ENCODE assay signal across 34 cellular contexts in genomic region chr17:22410136-22410535, GRCh38.
DNase-seq lines count a peak whose midpoint lies in the region; ATAC-seq and TF ChIP-seq lines count a peak whose summit lies in the region.
"Had no signal": no experiment of that assay in that cellular context is flagged by ENCODE, and none has a peak within 500 bp of the region (broad histone marks: within the 10 kb centered on the region; RNA-seq: fewer than 3 reads in every experiment).

No MANE protein-coding gene starts in this region.

- peaks cover 35% of the 10 kb centered on the region for H3K9me3 Mint-ChIP-seq in endothelial cell (ENCODE audit: unreplicated experiment)
- peaks cover 19% of the 10 kb centered on the region for H3K9me3 Mint-ChIP-seq in glutamatergic neuron (ENCODE audit: unreplicated experiment)
- peaks cover 3 to 26% (median 17%) of the 10 kb centered on the region in 5 donors for H3K9me3 Mint-ChIP-seq in CD8-positive, alpha-beta memory T cell

- H3K27ac ChIP-seq in spleen = no peak overlapping the region
- H3K27ac ChIP-seq in CD8-positive, alpha-beta memory T cell (ENCODE audit: low read depth, low read length) = no peak overlapping the region
- H3K27ac ChIP-seq: 22Rv1; A549; BLaER1; BLaER1 treated with 17β-estradiol and CSF1 and Interleukin-3, amounts not matched to agents 10 nM and 100 nM; C4-2B had no signal

- H3K27ac Mint-ChIP-seq in endothelial cell (ENCODE audit: unreplicated experiment) (no peak overlapping the region), glutamatergic neuron (ENCODE audit: unreplicated experiment) (peak overlapping the region; percentile 43)
- H3K27ac Mint-ChIP-seq in CD8-positive, alpha-beta memory T cell = no peak overlapping the region
- H3K27ac Mint-ChIP-seq: B cell; CD14-positive monocyte; CD4-positive, alpha-beta memory T cell; CD4-positive, alpha-beta T cell; CD4-positive, CD25-positive, alpha-beta regulatory T cell; CD8-positive, alpha-beta T cell had no signal

- POLR2A ChIA-PET in CD8-positive, alpha-beta memory T cell (lab: Charles Lee) = no interaction called here

- 72 to 89% (median 74%) methylated on average over 13 to 14 of the region's 14 CpGs for WGBS in spleen, 5 donors

- H3K27me3 ChIP-seq in spleen (replicated peaks in 1 of 7) = no peaks in the 10 kb centered on the region
- no peaks in the 10 kb centered on the region for H3K27me3 ChIP-seq in CD8-positive, alpha-beta memory T cell (ENCODE audit: insufficient read depth, low read length, poor library complexity, severe bottlenecking)
- H3K27me3 ChIP-seq: BE2C; BLaER1; BLaER1 treated with 17β-estradiol and CSF1 and Interleukin-3, amounts not matched to agents 10 nM and 100 nM had no signal

- H3K9me3 ChIP-seq in spleen = peaks cover 0 to 56% (median 41%) of the 10 kb centered on the region in 8 donors
- H3K9me3 ChIP-seq in CD8-positive, alpha-beta memory T cell (ENCODE audit: low read length) = no peaks in the 10 kb centered on the region
- H3K9me3 ChIP-seq: A549, BE2C, Caco-2 had no signal

- H3K36me3 Mint-ChIP-seq in endothelial cell (ENCODE audit: low read depth, unreplicated experiment) (peaks cover 23% of the 10 kb centered on the region), glutamatergic neuron (ENCODE audit: unreplicated experiment) (peaks cover 27% of the 10 kb centered on the region)
- peaks cover 0 to 8% (median 4%) of the 10 kb centered on the region in 3 donors for H3K36me3 Mint-ChIP-seq in CD8-positive, alpha-beta memory T cell
- H3K36me3 Mint-ChIP-seq: CD14-positive monocyte; CD4-positive, CD25-positive, alpha-beta regulatory T cell had no signal

- CTCF ChIA-PET in CD8-positive, alpha-beta memory T cell (lab: Charles Lee) = no interaction called here

- H3K36me3 ChIP-seq in spleen = no peaks in the 10 kb centered on the region
- no peaks in the 10 kb centered on the region for H3K36me3 ChIP-seq in CD8-positive, alpha-beta memory T cell (ENCODE audit: insufficient read depth, low read length)
- H3K36me3 ChIP-seq: BE2C; BLaER1; BLaER1 treated with 17β-estradiol and CSF1 and Interleukin-3, amounts not matched to agents 10 nM and 100 nM had no signal

- no peaks in the 10 kb centered on the region for H3K4me1 ChIP-seq in spleen
- H3K4me1 ChIP-seq in CD8-positive, alpha-beta memory T cell (ENCODE audit: insufficient read depth, low read length) = no peaks in the 10 kb centered on the region
- H3K4me1 ChIP-seq: A549; BE2C; BLaER1; BLaER1 treated with 17β-estradiol and CSF1 and Interleukin-3, amounts not matched to agents 10 nM and 100 nM; Caco-2 had no signal

- ATAC-seq in GM21528 (IDR thresholded peaks at IDR 0.05; ENCODE audit: low FRiP score, unreplicated experiment) = no peak
- ATAC-seq: A549; CD8-positive, alpha-beta T cell had no signal

- TF ChIP-seq CTCF in endothelial cell (IDR thresholded peaks at IDR 0.05; ENCODE audit: unreplicated experiment) = no peak
- TF ChIP-seq CTCF in glutamatergic neuron (IDR thresholded peaks at IDR 0.05; ENCODE audit: partially characterized antibody, unreplicated experiment) = no peak
- no peak for TF ChIP-seq CTCF in spleen (IDR thresholded peaks at IDR 0.05 in 8 of 11, conservative IDR thresholded peaks at IDR 0.05 in 3 of 11)

- peak overlapping the region; percentile 86 for H3K4me3 Mint-ChIP-seq in endothelial cell (ENCODE audit: unreplicated experiment)
- H3K4me3 Mint-ChIP-seq in glutamatergic neuron (ENCODE audit: unreplicated experiment) = no peak overlapping the region
- H3K4me3 Mint-ChIP-seq in CD8-positive, alpha-beta memory T cell = no peak overlapping the region
- H3K4me3 Mint-ChIP-seq: B cell; CD14-positive monocyte; CD4-positive, alpha-beta T cell; CD4-positive, CD25-positive, alpha-beta regulatory T cell; CD8-positive, alpha-beta T cell had no signal

- intact Hi-C loops in posterior vena cava (cut with DNase I) = no loop called here
- intact Hi-C loops in spleen (cut with DNase I; ENCODE audit: low total_unique reads) = no loop called here

- no peak for TF ChIP-seq POLR2A in spleen (IDR thresholded peaks at IDR 0.05)

- H3K4me3 ChIP-seq in spleen = no peak overlapping the region
- H3K4me3 ChIP-seq in CD8-positive, alpha-beta memory T cell (ENCODE audit: low read length) = no peak overlapping the region
- H3K4me3 ChIP-seq: A549; BLaER1; BLaER1 treated with 17β-estradiol and CSF1 and Interleukin-3, amounts not matched to agents 10 nM and 100 nM had no signal

- H3K27me3 Mint-ChIP-seq in endothelial cell (ENCODE audit: unreplicated experiment) (peaks cover 16% of the 10 kb centered on the region), glutamatergic neuron (ENCODE audit: unreplicated experiment) (peaks cover 12% of the 10 kb centered on the region)
- no peaks in the 10 kb centered on the region for H3K27me3 Mint-ChIP-seq in CD8-positive, alpha-beta memory T cell
- H3K27me3 Mint-ChIP-seq: B cell; CD4-positive, alpha-beta memory T cell; CD4-positive, alpha-beta T cell; CD4-positive, CD25-positive, alpha-beta regulatory T cell had no signal

- DNase-seq in endothelial cell (ENCODE audit: low spot score) (no peak), glutamatergic neuron (no peak), posterior vena cava (ENCODE audit: low spot score) (peak; percentile 57), spleen (peak; percentile 53), activated T-cell treated with anti-CD3 and anti-CD28 coated beads for 4 hours (no peak), SHP77 (lab: John Stamatoyannopoulos, UW) (no peak)
- DNase-seq in CD8-positive, alpha-beta memory T cell = no peak
- DNase-seq: 8988T; ACHN; AML-193; BE2C; C1 segment of cervical spinal cord; Caco-2; Calu3; CD4-positive, alpha-beta memory T cell; CD4-positive, alpha-beta T cell; CD4-positive, CD25-positive, alpha-beta regulatory T cell; CD8-positive, alpha-beta T cell; COR-L47; DMS 273 treated with DMSO at 0.1 percent for 48 hours; DMS153; DMS53; DMS79; DMS79 treated with DMSO at 0.1 percent for 48 hours; DND-41; EL had no signal

- H3K4me1 Mint-ChIP-seq in endothelial cell (ENCODE audit: unreplicated experiment) (no peaks in the 10 kb centered on the region), glutamatergic neuron (ENCODE audit: low read depth, unreplicated experiment) (no peaks in the 10 kb centered on the region)
- H3K4me1 Mint-ChIP-seq in CD8-positive, alpha-beta memory T cell = no peaks in the 10 kb centered on the region
- H3K4me1 Mint-ChIP-seq: B cell; CD14-positive monocyte; CD4-positive, CD25-positive, alpha-beta regulatory T cell had no signal

Comparison
In these comparisons a context has a peak if more than half of its experiments do, and no peak if none do; other contexts are left out.
1. DNase-seq: peak in posterior vena cava (single experiment) and spleen (single experiment); none in endothelial cell (single experiment), glutamatergic neuron (single experiment), CD8-positive, alpha-beta memory T cell (0 of 5), activated T-cell treated with anti-CD3 and anti-CD28 coated beads for 4 hours (single experiment) and SHP77 (0 of 2).